In the genomic region with DNA sequence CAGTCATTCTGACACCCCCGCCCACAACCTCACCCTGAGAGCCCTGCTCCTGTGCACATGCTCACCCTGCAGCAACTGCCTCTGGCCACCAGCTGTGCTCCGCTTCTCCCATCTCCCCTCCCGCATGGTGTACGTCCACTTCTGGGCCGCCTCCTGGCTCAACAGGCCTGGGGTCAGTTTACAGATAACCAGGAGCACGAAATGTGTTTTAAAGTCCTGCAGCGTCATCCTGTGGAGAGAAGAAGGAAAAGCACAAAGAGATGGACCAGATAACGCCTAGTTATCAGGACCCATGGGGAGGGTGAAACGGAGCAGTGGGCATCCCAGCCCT, we compare ENCODE assay signal across 20 cellular contexts. TPM values are rescaled to one million over a fixed set of nuclear protein-coding genes. Genes with fewer than 3 reads are reported as not detected.
"Had no signal": no experiment of that assay in that cellular context is flagged by ENCODE, and none has a peak within 500 bp of the region (broad histone marks: within the 10 kb centered on the region; RNA-seq: fewer than 3 reads in every experiment).

No MANE protein-coding gene starts in this region.

- H3K4me3 ChIP-seq: body of pancreas, transverse colon, vagina had no signal

- H3K4me3 Mint-ChIP-seq: activated CD4-positive, alpha-beta T cell treated with anti-CD3 and anti-CD28 coated beads, Interleukin-2, amount 10 ng/mL, durations not matched to agents 7 days and 5 days; activated CD8-positive, alpha-beta T cell treated with anti-CD3 and anti-CD28 coated beads, Interleukin-2, amount 10 ng/mL, durations not matched to agents 7 days and 5 days; activated naive CD4-positive, alpha-beta T cell treated with anti-CD3 and anti-CD28 coated beads, Interleukin-2, amount 50 U/mL, for 24 hours; activated T-helper 1 cell treated with anti-CD3 and anti-CD28 coated beads, Interleukin-12 subunit alpha, Interleukin-12 subunit beta, Interleukin-2, Interleukin-4 antibody, amounts not matched to agents 30 ng/mL and 10 ng/mL and 1 ng/mL, durations not matched to agents 14 hours and 24 hours and 36 hours; dendritic cell treated with granulocyte-macrophage colony-stimulating factor and Interleukin-4, amounts not matched to agents 40 ng/mL and 50 ng/mL, for 4 days; immature natural killer cell; natural killer cell treated with Interleukin-12 subunit alpha and Interleukin-12 subunit beta and Interleukin-15 and Interleukin-18, amount 100 ng/mL, for 72 hours; stimulated activated memory B cell treated with anti-CD40 and anti-IgM and Interleukin-4, amounts not matched to agents 10 μg/mL and 1 μg/mL and 100 μg/mL, for 72 hours had no signal

- H3K36me3 Mint-ChIP-seq: activated naive CD4-positive, alpha-beta T cell treated with anti-CD3 and anti-CD28 coated beads, Interleukin-2, amount 50 U/mL, for 24 hours; immature natural killer cell; natural killer cell treated with Interleukin-12 subunit alpha and Interleukin-12 subunit beta and Interleukin-15 and Interleukin-18, amount 100 ng/mL, for 72 hours had no signal

- H3K27ac ChIP-seq: body of pancreas, foreskin keratinocyte, transverse colon, vagina had no signal

- H3K9me3 ChIP-seq: body of pancreas, transverse colon, vagina had no signal

- ATAC-seq: activated CD8-positive, alpha-beta T cell treated with anti-CD3 and anti-CD28 coated beads, Interleukin-2, amount 10 ng/mL, durations not matched to agents 7 days and 5 days; body of pancreas; foreskin keratinocyte; sciatic nerve; stimulated activated memory B cell treated with anti-CD40 and anti-IgM and Interleukin-4, amounts not matched to agents 10 μg/mL and 1 μg/mL and 100 μg/mL, for 72 hours had no signal

- H3K27ac Mint-ChIP-seq: activated CD4-positive, alpha-beta T cell treated with anti-CD3 and anti-CD28 coated beads, Interleukin-2, amount 10 ng/mL, durations not matched to agents 7 days and 5 days; activated CD8-positive, alpha-beta T cell treated with anti-CD3 and anti-CD28 coated beads, Interleukin-2, amount 10 ng/mL, durations not matched to agents 7 days and 5 days; activated naive CD4-positive, alpha-beta T cell treated with anti-CD3 and anti-CD28 coated beads, Interleukin-2, amount 50 U/mL, for 24 hours; activated T-helper 1 cell treated with anti-CD3 and anti-CD28 coated beads, Interleukin-12 subunit alpha, Interleukin-12 subunit beta, Interleukin-2, Interleukin-4 antibody, amounts not matched to agents 30 ng/mL and 10 ng/mL and 1 ng/mL, durations not matched to agents 14 hours and 24 hours and 36 hours; dendritic cell treated with granulocyte-macrophage colony-stimulating factor and Interleukin-4, amounts not matched to agents 40 ng/mL and 50 ng/mL, for 4 days; natural killer cell treated with Interleukin-12 subunit alpha and Interleukin-12 subunit beta and Interleukin-15 and Interleukin-18, amount 100 ng/mL, for 72 hours; stimulated activated memory B cell treated with anti-CD40 and anti-IgM and Interleukin-4, amounts not matched to agents 10 μg/mL and 1 μg/mL and 100 μg/mL, for 72 hours had no signal

- H3K4me1 ChIP-seq: body of pancreas, transverse colon, vagina had no signal

- H3K36me3 ChIP-seq: transverse colon, vagina had no signal

- H3K9me3 Mint-ChIP-seq: activated CD4-positive, alpha-beta T cell treated with anti-CD3 and anti-CD28 coated beads, Interleukin-2, amount 10 ng/mL, durations not matched to agents 7 days and 5 days; activated naive CD4-positive, alpha-beta T cell treated with anti-CD3 and anti-CD28 coated beads, Interleukin-2, amount 50 U/mL, for 24 hours; activated T-helper 1 cell treated with anti-CD3 and anti-CD28 coated beads, Interleukin-12 subunit alpha, Interleukin-12 subunit beta, Interleukin-2, Interleukin-4 antibody, amounts not matched to agents 30 ng/mL and 10 ng/mL and 1 ng/mL, durations not matched to agents 14 hours and 24 hours and 36 hours; dendritic cell treated with granulocyte-macrophage colony-stimulating factor and Interleukin-4, amounts not matched to agents 40 ng/mL and 50 ng/mL, for 4 days; immature natural killer cell; natural killer cell treated with Interleukin-12 subunit alpha and Interleukin-12 subunit beta and Interleukin-15 and Interleukin-18, amount 100 ng/mL, for 72 hours; stimulated activated memory B cell treated with anti-CD40 and anti-IgM and Interleukin-4, amounts not matched to agents 10 μg/mL and 1 μg/mL and 100 μg/mL, for 72 hours had no signal

- H3K27me3 Mint-ChIP-seq: activated CD4-positive, alpha-beta T cell treated with anti-CD3 and anti-CD28 coated beads, Interleukin-2, amount 10 ng/mL, durations not matched to agents 7 days and 5 days; activated naive CD4-positive, alpha-beta T cell treated with anti-CD3 and anti-CD28 coated beads, Interleukin-2, amount 50 U/mL, for 24 hours; dendritic cell treated with granulocyte-macrophage colony-stimulating factor and Interleukin-4, amounts not matched to agents 40 ng/mL and 50 ng/mL, for 4 days; stimulated activated memory B cell treated with anti-CD40 and anti-IgM and Interleukin-4, amounts not matched to agents 10 μg/mL and 1 μg/mL and 100 μg/mL, for 72 hours had no signal

- H3K27me3 ChIP-seq: body of pancreas, transverse colon, vagina had no signal

- H3K4me1 Mint-ChIP-seq: activated CD4-positive, alpha-beta T cell treated with anti-CD3 and anti-CD28 coated beads, Interleukin-2, amount 10 ng/mL, durations not matched to agents 7 days and 5 days; activated naive CD4-positive, alpha-beta T cell treated with anti-CD3 and anti-CD28 coated beads, Interleukin-2, amount 50 U/mL, for 24 hours; immature natural killer cell; stimulated activated memory B cell treated with anti-CD40 and anti-IgM and Interleukin-4, amounts not matched to agents 10 μg/mL and 1 μg/mL and 100 μg/mL, for 72 hours had no signal

- DNase-seq: activated CD4-positive, alpha-beta T cell treated with anti-CD3 and anti-CD28 coated beads, Interleukin-2, amount 10 ng/mL, durations not matched to agents 7 days and 5 days; activated CD4-positive, CD25-positive, alpha-beta regulatory T cell treated with anti-CD3 and anti-CD28 coated beads, Interleukin-2, amount 50 U/mL, for 72 hours; activated CD8-positive, alpha-beta T cell treated with anti-CD3 and anti-CD28 coated beads, Interleukin-2, amount 10 ng/mL, durations not matched to agents 7 days and 5 days; activated gamma-delta T cell treated with Interleukin-2 at 50 U/mL for 16 hours; anterior cingulate cortex; body of pancreas; effector CD8-positive, alpha-beta T cell; foreskin keratinocyte; immature natural killer cell; kidney glomerular epithelial cell; small intestine; stimulated activated CD4-positive, alpha-beta T cell treated with anti-CD3 and anti-CD28 coated beads, Interleukin-15, amount 100 ng/mL, for 24 hours; transverse colon had no signal

RNA-seq across cellular contexts. Expression of a gene that starts 24.3 kb away (rescaled TPM):
- total RNA-seq: activated CD8-positive, alpha-beta T cell treated with anti-CD3 and anti-CD28 coated beads, Interleukin-2, amount 10 ng/mL, durations not matched to agents 7 days and 5 days; body of pancreas had no signal

RNA-seq across cellular contexts. Expression of a gene that starts 54.8 kb away (rescaled TPM):
- total RNA-seq: activated CD4-positive, alpha-beta T cell treated with anti-CD3 and anti-CD28 coated beads, Interleukin-2, amount 10 ng/mL, durations not matched to agents 7 days and 5 days; activated CD8-positive, alpha-beta T cell treated with anti-CD3 and anti-CD28 coated beads, Interleukin-2, amount 10 ng/mL, durations not matched to agents 7 days and 5 days had no signal
